In the genomic region with DNA sequence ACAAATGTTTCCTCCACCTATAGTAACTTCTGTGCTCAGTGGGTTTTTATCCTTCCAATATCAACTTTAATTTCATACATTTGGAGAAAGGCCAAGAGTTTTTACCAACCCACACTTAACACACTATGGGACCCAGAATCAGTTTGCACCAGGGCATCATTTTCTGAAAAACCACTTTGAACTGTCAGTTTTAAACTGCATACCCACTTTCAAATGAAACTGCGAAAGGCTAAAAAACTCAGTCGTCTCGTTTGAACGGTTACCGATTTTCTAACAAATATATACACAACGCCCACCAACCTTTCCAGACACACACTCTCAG, we compare ENCODE assay signal across 8 cellular contexts. TPM values are rescaled to one million over a fixed set of nuclear protein-coding genes. Genes with fewer than 3 reads are reported as not detected.
DNase-seq lines count a peak whose midpoint lies in the region; ATAC-seq and TF ChIP-seq lines count a peak whose summit lies in the region.

No MANE protein-coding gene starts in this region.

- no peaks in the 10 kb centered on the region for H4K20me1 ChIP-seq in hepatocyte (ENCODE audit: insufficient read depth, poor library complexity, severe bottlenecking)

- H2AFZ ChIP-seq in hepatocyte = peak overlapping the region; percentile 71

- H3K4me3 ChIP-seq in hepatocyte = peak overlapping the region; percentile 54
- H3K4me3 ChIP-seq in stomach = peak overlapping the region; percentile 49 to 80 (median 62)

- no peaks in the 10 kb centered on the region for H3K9me2 ChIP-seq in hepatocyte (replicated peaks; ENCODE audit: insufficient read depth)

- H3K79me2 ChIP-seq in hepatocyte = no peaks in the 10 kb centered on the region

- no peak for TF ChIP-seq POLR2A in stomach (IDR thresholded peaks at IDR 0.05)

- TF ChIP-seq EP300 in stomach (IDR thresholded peaks at IDR 0.05) = no peak

- H3K9me3 ChIP-seq in hepatocyte (ENCODE audit: low read depth) = no peaks in the 10 kb centered on the region
- no peaks in the 10 kb centered on the region for H3K9me3 ChIP-seq in stomach

- CTCF ChIA-PET in T-cell (lab: Charles Lee) = interaction anchor here in 1 of 2 donors (0.6 kb wide), 1 partner anchor 298 kb away, joined by 3 read pairs; no protein-coding TSS in a partner anchor
- CTCF ChIA-PET in HEK293T (lab: Yijun Ruan, JAX) = no interaction called here

- H3K36me3 ChIP-seq in hepatocyte (replicated peaks; ENCODE audit: insufficient read depth, low read depth) (no peaks in the 10 kb centered on the region), stomach (no peaks in the 10 kb centered on the region)

- no peak for DNase-seq in activated CD4-positive, alpha-beta T cell treated with anti-CD3 and anti-CD28 coated beads, Interleukin-2, amount 10 ng/mL, durations not matched to agents 24 days and 14 days
- DNase-seq in activated CD4-positive, alpha-beta T cell treated with anti-CD3 and anti-CD28 coated beads for 4 hours = no peak
- DNase-seq in T-cell (no peak), hepatocyte (ENCODE audit: low spot score) (no peak), stomach (no peak), HEK293T (ENCODE audit: extremely low spot score) (no peak)
- DNase-seq in activated CD4-positive, alpha-beta T cell treated with anti-CD3 and anti-CD28 coated beads for 48 hours = no peak

- no peaks in the 10 kb centered on the region for H3K36me3 Mint-ChIP-seq in activated CD4-positive, alpha-beta T cell treated with anti-CD3 and anti-CD28 coated beads, Interleukin-2, amount 10 ng/mL, durations not matched to agents 24 days and 14 days (ENCODE audit: low read depth)
- H3K36me3 Mint-ChIP-seq in T-cell = no peaks in the 10 kb centered on the region

- H3K4me2 ChIP-seq in hepatocyte = peak overlapping the region; percentile 99

- peaks cover 5% of the 10 kb centered on the region for H3K9me3 Mint-ChIP-seq in activated CD4-positive, alpha-beta T cell treated with anti-CD3 and anti-CD28 coated beads, Interleukin-2, amount 10 ng/mL, durations not matched to agents 24 days and 14 days
- no peaks in the 10 kb centered on the region for H3K9me3 Mint-ChIP-seq in T-cell

- peaks cover 23% of the 10 kb centered on the region for H3K27me3 Mint-ChIP-seq in activated CD4-positive, alpha-beta T cell treated with anti-CD3 and anti-CD28 coated beads, Interleukin-2, amount 10 ng/mL, durations not matched to agents 24 days and 14 days
- H3K27me3 Mint-ChIP-seq in T-cell = peaks cover 8 to 9% of the 10 kb centered on the region in 2 donors

- intact Hi-C loops in activated CD4-positive, alpha-beta T cell treated with anti-CD3 and anti-CD28 coated beads, Interleukin-2, amount 10 ng/mL, durations not matched to agents 24 days and 14 days (cut with micrococcal nuclease) = loop anchor here (2.0 to 10.0 kb wide), 6 partner anchors 124 to 647 kb away; a partner anchor contains a TSS
- intact Hi-C loops in stomach (cut with DNase I; ENCODE audit: low total_unique reads) = no loop called here

- H3K4me1 Mint-ChIP-seq in activated CD4-positive, alpha-beta T cell treated with anti-CD3 and anti-CD28 coated beads, Interleukin-2, amount 10 ng/mL, durations not matched to agents 24 days and 14 days = peaks cover 14% of the 10 kb centered on the region
- peaks cover 14 to 16% (median 15%) of the 10 kb centered on the region in 3 donors for H3K4me1 Mint-ChIP-seq in T-cell

- no peak for ATAC-seq in T-cell (replicated peaks in 1 of 4)
- ATAC-seq in HG03045 (IDR thresholded peaks at IDR 0.05; ENCODE audit: unreplicated experiment) = no peak

- H3K27me3 ChIP-seq in hepatocyte (no peaks in the 10 kb centered on the region), stomach (peaks cover 0 to 15% (median 6%) of the 10 kb centered on the region in 3 donors)

- 16% methylated on average over 6 of the region's 6 CpGs for WGBS in hepatocyte (ENCODE audit: low lambda C conversion rate, missing lambda C conversion rate)
- WGBS in stomach, 5 donors = 12 to 20% (median 16%) methylated on average over 6 of the region's 6 CpGs

- POLR2A ChIA-PET in T-cell (lab: Charles Lee) (no interaction called here), HEK293T (lab: Yijun Ruan, JAX) (interaction anchor here (1.8 kb wide), 1 partner anchor 10 kb away, joined by 5 read pairs; no protein-coding TSS in a partner anchor)

- H3K27ac Mint-ChIP-seq in activated CD4-positive, alpha-beta T cell treated with anti-CD3 and anti-CD28 coated beads, Interleukin-2, amount 10 ng/mL, durations not matched to agents 24 days and 14 days = peak overlapping the region; percentile 75
- H3K27ac Mint-ChIP-seq in T-cell = no peak overlapping the region

- H3K4me1 ChIP-seq in hepatocyte (ENCODE audit: insufficient read depth) (peaks cover 8% of the 10 kb centered on the region), stomach (peaks cover 0 to 14% (median 12%) of the 10 kb centered on the region in 4 donors)

- TF ChIP-seq CTCF in hepatocyte (IDR thresholded peaks at IDR 0.05; ENCODE audit: poor library complexity) (no peak), stomach (IDR thresholded peaks at IDR 0.05) (no peak)

- H3K27ac ChIP-seq in hepatocyte (no peak overlapping the region), stomach (peak overlapping the region in 1 of 5 donors; percentile 47)

- peak overlapping the region; percentile 81 for H3K4me3 Mint-ChIP-seq in activated CD4-positive, alpha-beta T cell treated with anti-CD3 and anti-CD28 coated beads, Interleukin-2, amount 10 ng/mL, durations not matched to agents 24 days and 14 days
- H3K4me3 Mint-ChIP-seq in T-cell = peak overlapping the region; percentile 59 to 70 (median 63)

TF ChIP-seq in HEK293T, 16 proteins besides CTCF, POLR2A, EP300 and RAD21:
- TF ChIP-seq FOXM1 (IDR thresholded peaks at IDR 0.05; ENCODE audit: borderline replicate concordance) (no peak), L3MBTL2 (conservative IDR thresholded peaks at IDR 0.05) (no peak), FOXA1 (IDR thresholded peaks at IDR 0.05) (no peak), BHLHE40 (IDR thresholded peaks at IDR 0.05; ENCODE audit: borderline replicate concordance) (no peak), HDGF (IDR thresholded peaks at IDR 0.05; ENCODE audit: borderline replicate concordance) (no peak), FOXK2 (IDR thresholded peaks at IDR 0.05) (no peak), ARNT (IDR thresholded peaks at IDR 0.05) (no peak), LEF1 (IDR thresholded peaks at IDR 0.05; ENCODE audit: borderline replicate concordance) (no peak), SUZ12 (IDR thresholded peaks at IDR 0.05) (no peak), SP1 (IDR thresholded peaks at IDR 0.05) (no peak), ELF4 (IDR thresholded peaks at IDR 0.05) (no peak), TARDBP (IDR thresholded peaks at IDR 0.05) (no peak)
- TF ChIP-seq, protein P1, sequence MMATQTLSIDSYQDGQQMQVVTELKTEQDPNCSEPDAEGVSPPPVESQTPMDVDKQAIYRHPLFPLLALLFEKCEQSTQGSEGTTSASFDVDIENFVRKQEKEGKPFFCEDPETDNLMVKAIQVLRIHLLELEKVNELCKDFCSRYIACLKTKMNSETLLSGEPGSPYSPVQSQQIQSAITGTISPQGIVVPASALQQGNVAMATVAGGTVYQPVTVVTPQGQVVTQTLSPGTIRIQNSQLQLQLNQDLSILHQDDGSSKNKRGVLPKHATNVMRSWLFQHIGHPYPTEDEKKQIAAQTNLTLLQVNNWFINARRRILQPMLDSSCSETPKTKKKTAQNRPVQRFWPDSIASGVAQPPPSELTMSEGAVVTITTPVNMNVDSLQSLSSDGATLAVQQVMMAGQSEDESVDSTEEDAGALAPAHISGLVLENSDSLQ (IDR thresholded peaks at IDR 0.05) = no peak

RNA-seq across cellular contexts. Expression of a gene that starts 0.4 kb away (rescaled TPM):
- total RNA-seq in activated CD4-positive, alpha-beta T cell treated with anti-CD3 and anti-CD28 coated beads, Interleukin-2, amount 10 ng/mL, durations not matched to agents 24 days and 14 days = 0.56 and 0.76 TPM in 2 replicates
- total RNA-seq in T-cell = 1 to 10 TPM in 1 of 5 donors, under 1 TPM in 3, not detected in 1; 0.35 to 1.1 (median 0.44) TPM
- total RNA-seq in hepatocyte = 10.0 and 11.6 TPM in 2 replicates
- 3.7 and 3.9 TPM in 2 replicates for polyA plus RNA-seq in hepatocyte
- total RNA-seq in stomach = 10 to 100 TPM in 1 of 5 donors, 1 to 10 TPM in 2, not detected in 2; 1.3 to 17.8 (median 6.4) TPM
- polyA plus RNA-seq in stomach = under 1 TPM; 0.25 to 0.61 (median 0.55) TPM
